ENCODE assay signal across 1 cellular context in the genomic region with DNA sequence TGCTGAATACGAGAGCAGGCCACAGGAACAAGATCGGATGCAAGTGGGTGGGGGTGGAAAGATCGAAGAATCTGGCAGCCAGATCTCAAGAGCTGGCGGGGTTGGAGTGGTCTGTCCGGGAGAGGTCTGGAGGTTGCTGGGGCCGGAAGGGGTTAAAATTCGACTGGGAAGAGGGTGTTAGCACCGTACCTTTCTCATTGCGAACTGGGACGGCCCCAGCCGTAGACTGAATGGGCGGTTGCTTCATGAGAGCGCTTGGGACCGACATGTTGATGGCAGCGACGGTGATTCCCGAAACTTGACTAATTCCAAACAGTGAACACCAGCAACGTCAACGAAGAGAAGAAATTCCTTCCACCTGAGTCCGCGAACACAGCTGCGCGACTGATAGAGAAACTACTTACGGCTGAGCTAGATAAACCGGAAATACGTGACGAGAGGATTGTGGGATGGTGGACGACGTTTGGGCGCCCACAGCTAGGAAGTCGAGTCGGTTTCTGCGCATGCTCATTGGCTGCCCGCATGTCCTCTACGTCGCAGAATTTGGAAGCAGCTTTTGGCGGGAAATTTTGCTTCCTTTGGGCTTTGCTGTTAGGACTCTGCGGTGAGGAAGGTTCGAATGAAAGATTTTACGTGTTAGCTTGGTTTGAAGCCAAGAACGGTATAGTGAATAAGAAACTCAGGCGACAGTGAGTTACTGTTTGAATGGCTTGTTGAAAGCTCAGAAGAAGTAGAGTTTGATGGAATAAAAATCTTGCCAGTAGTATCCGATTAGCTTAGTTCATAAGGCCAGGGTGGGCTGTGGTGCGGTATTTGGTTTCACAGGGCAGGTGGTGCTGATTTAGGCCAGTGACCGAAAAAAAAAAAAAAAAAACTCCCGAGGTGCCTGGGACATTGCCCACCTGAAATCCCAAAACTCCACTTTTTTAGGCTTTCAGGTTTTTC.
TF ChIP-seq lines count a peak whose summit lies in the region.

A gene with protein sequence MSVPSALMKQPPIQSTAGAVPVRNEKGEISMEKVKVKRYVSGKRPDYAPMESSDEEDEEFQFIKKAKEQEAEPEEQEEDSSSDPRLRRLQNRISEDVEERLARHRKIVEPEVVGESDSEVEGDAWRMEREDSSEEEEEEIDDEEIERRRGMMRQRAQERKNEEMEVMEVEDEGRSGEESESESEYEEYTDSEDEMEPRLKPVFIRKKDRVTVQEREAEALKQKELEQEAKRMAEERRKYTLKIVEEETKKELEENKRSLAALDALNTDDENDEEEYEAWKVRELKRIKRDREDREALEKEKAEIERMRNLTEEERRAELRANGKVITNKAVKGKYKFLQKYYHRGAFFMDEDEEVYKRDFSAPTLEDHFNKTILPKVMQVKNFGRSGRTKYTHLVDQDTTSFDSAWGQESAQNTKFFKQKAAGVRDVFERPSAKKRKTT (minus strand): TSS at position 389 of the 945 bp plus-strand sequence. CDS start 121 bp downstream, at position 268.

TF ChIP-seq in WTC11, 78 proteins besides CTCF, POLR2A, EP300 and RAD21 (continued from another document and continues in another):
- TF ChIP-seq, protein P1, sequence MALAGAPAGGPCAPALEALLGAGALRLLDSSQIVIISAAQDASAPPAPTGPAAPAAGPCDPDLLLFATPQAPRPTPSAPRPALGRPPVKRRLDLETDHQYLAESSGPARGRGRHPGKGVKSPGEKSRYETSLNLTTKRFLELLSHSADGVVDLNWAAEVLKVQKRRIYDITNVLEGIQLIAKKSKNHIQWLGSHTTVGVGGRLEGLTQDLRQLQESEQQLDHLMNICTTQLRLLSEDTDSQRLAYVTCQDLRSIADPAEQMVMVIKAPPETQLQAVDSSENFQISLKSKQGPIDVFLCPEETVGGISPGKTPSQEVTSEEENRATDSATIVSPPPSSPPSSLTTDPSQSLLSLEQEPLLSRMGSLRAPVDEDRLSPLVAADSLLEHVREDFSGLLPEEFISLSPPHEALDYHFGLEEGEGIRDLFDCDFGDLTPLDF (CRISPR knock-in tag; IDR thresholded peaks at IDR 0.05): peak; percentile 86; the same call in 1 of the 2 replicates
- TF ChIP-seq FOXJ3 (CRISPR knock-in tag; IDR thresholded peaks at IDR 0.05; ENCODE audit: borderline replicate concordance): peak; percentile 58; the same call in 1 of the 2 replicates
- TF ChIP-seq, protein P2, sequence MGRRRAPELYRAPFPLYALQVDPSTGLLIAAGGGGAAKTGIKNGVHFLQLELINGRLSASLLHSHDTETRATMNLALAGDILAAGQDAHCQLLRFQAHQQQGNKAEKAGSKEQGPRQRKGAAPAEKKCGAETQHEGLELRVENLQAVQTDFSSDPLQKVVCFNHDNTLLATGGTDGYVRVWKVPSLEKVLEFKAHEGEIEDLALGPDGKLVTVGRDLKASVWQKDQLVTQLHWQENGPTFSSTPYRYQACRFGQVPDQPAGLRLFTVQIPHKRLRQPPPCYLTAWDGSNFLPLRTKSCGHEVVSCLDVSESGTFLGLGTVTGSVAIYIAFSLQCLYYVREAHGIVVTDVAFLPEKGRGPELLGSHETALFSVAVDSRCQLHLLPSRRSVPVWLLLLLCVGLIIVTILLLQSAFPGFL (CRISPR knock-in tag; IDR thresholded peaks at IDR 0.05; ENCODE audit: borderline replicate concordance): no peak; the same call in 1 of the 2 replicates
- TF ChIP-seq ZNF532 (CRISPR knock-in tag; IDR thresholded peaks at IDR 0.05; ENCODE audit: borderline replicate concordance): no peak
- TF ChIP-seq ATF6 (CRISPR knock-in tag; IDR thresholded peaks at IDR 0.05): no peak
- TF ChIP-seq, protein P3, sequence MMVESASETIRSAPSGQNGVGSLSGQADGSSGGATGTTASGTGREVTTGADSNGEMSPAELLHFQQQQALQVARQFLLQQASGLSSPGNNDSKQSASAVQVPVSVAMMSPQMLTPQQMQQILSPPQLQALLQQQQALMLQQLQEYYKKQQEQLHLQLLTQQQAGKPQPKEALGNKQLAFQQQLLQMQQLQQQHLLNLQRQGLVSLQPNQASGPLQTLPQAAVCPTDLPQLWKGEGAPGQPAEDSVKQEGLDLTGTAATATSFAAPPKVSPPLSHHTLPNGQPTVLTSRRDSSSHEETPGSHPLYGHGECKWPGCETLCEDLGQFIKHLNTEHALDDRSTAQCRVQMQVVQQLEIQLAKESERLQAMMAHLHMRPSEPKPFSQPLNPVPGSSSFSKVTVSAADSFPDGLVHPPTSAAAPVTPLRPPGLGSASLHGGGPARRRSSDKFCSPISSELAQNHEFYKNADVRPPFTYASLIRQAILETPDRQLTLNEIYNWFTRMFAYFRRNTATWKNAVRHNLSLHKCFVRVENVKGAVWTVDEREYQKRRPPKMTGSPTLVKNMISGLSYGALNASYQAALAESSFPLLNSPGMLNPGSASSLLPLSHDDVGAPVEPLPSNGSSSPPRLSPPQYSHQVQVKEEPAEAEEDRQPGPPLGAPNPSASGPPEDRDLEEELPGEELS (CRISPR knock-in tag; IDR thresholded peaks at IDR 0.05): peak; percentile 87; the same call in 1 of the 2 replicates
- TF ChIP-seq ZNF219 (CRISPR knock-in tag; IDR thresholded peaks at IDR 0.05; ENCODE audit: borderline replicate concordance): no peak
- TF ChIP-seq EMX1 (CRISPR knock-in tag; IDR thresholded peaks at IDR 0.05): no peak
- no peak for TF ChIP-seq ZBTB43 (CRISPR knock-in tag; IDR thresholded peaks at IDR 0.05)
- TF ChIP-seq PRDM15 (CRISPR knock-in tag; IDR thresholded peaks at IDR 0.05): no peak
- TF ChIP-seq, protein P4, sequence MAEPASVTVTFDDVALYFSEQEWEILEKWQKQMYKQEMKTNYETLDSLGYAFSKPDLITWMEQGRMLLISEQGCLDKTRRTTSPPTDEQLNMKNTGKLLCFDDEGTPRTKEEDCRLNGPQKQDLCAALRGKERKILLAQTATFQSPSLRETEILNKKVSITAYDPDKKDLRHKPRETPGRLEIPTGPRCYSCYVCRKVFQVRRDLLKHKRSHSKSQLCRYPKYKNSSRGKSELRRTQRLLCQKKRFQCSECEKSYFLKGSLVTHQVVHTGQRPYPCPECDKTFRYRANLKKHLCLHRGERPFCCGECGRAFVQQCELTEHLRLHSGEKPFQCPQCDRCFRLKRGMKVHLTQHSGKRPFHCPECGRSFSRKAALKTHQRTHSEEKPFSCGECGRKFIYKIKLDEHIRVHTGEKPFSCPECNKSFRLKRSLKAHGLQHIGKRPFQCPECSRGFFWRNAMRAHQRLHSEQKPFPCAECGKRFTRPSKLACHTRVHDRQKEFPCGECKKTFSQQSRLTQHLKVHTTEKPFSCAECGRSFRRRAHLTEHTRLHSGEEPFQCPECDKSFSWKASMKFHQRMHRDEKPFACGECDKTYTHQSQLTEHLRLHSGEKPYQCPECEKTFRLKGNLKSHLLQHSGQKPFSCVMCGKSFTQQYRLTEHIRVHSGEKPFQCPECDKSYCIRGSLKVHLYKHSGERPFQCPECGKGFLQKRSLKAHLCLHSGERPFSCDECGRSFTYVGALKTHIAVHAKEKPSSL (CRISPR knock-in tag; conservative IDR thresholded peaks at IDR 0.05): no peak
- no peak for TF ChIP-seq NR2C2 (CRISPR knock-in tag; IDR thresholded peaks at IDR 0.05)
- TF ChIP-seq ZNF423 (CRISPR knock-in tag; IDR thresholded peaks at IDR 0.05): no peak
- no peak for TF ChIP-seq ELF4 (CRISPR knock-in tag; IDR thresholded peaks at IDR 0.05; ENCODE audit: low read depth)
- TF ChIP-seq, protein P5, sequence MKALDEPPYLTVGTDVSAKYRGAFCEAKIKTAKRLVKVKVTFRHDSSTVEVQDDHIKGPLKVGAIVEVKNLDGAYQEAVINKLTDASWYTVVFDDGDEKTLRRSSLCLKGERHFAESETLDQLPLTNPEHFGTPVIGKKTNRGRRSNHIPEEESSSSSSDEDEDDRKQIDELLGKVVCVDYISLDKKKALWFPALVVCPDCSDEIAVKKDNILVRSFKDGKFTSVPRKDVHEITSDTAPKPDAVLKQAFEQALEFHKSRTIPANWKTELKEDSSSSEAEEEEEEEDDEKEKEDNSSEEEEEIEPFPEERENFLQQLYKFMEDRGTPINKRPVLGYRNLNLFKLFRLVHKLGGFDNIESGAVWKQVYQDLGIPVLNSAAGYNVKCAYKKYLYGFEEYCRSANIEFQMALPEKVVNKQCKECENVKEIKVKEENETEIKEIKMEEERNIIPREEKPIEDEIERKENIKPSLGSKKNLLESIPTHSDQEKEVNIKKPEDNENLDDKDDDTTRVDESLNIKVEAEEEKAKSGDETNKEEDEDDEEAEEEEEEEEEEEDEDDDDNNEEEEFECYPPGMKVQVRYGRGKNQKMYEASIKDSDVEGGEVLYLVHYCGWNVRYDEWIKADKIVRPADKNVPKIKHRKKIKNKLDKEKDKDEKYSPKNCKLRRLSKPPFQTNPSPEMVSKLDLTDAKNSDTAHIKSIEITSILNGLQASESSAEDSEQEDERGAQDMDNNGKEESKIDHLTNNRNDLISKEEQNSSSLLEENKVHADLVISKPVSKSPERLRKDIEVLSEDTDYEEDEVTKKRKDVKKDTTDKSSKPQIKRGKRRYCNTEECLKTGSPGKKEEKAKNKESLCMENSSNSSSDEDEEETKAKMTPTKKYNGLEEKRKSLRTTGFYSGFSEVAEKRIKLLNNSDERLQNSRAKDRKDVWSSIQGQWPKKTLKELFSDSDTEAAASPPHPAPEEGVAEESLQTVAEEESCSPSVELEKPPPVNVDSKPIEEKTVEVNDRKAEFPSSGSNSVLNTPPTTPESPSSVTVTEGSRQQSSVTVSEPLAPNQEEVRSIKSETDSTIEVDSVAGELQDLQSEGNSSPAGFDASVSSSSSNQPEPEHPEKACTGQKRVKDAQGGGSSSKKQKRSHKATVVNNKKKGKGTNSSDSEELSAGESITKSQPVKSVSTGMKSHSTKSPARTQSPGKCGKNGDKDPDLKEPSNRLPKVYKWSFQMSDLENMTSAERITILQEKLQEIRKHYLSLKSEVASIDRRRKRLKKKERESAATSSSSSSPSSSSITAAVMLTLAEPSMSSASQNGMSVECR (CRISPR knock-in tag; IDR thresholded peaks at IDR 0.05; ENCODE audit: borderline replicate concordance): no peak; the same call in 1 of the 2 replicates
- TF ChIP-seq FOXP1 (CRISPR knock-in tag; IDR thresholded peaks at IDR 0.05; ENCODE audit: borderline replicate concordance): peak; percentile 83
